ENCODE assay signal across 1 cellular context in genomic region chr17:82234211-82235055, GRCh38.
TF ChIP-seq lines count a peak whose summit lies in the region.

No MANE protein-coding gene starts in this region.

TF ChIP-seq in HepG2, 621 proteins besides CTCF, POLR2A, EP300 and RAD21 (continued from another document and continues in another):
- TF ChIP-seq DZIP1 (CRISPR knock-in tag; IDR thresholded peaks at IDR 0.05) (0 out of 2 replicates have a peak, but pooled peaks have one; percentile 46), RBM22 (optimal IDR thresholded peaks at IDR 0.05; ENCODE audit: low read length) (peak; percentile 65), PCBP2 (optimal IDR thresholded peaks at IDR 0.05; ENCODE audit: low read depth, low read length, poor library complexity, severe bottlenecking) (no peak), RBFOX2 (IDR thresholded peaks at IDR 0.05; ENCODE audit: low read depth, low read length) (peak; percentile 71; the same call in 1 of the 2 replicates), ZNF782 (CRISPR knock-in tag; IDR thresholded peaks at IDR 0.05; ENCODE audit: borderline replicate concordance) (no peak; the same call in 1 of the 2 replicates), ZNF616 (CRISPR knock-in tag; IDR thresholded peaks at IDR 0.05; ENCODE audit: low read depth) (no peak), ZBTB10 (CRISPR knock-in tag; IDR thresholded peaks at IDR 0.05; ENCODE audit: borderline replicate concordance) (no peak), ZNF136 (CRISPR knock-in tag; IDR thresholded peaks at IDR 0.05; ENCODE audit: low read depth) (no peak), SP1 (IDR thresholded peaks at IDR 0.05) (no peak), SP1 (CRISPR knock-in tag; IDR thresholded peaks at IDR 0.05) (no peak), SOX13 (IDR thresholded peaks at IDR 0.05) (no peak), SOX13 (CRISPR knock-in tag; conservative IDR thresholded peaks at IDR 0.05 in 1 of 2, IDR thresholded peaks at IDR 0.05 in 1 of 2) (no peak), SP4 (CRISPR knock-in tag; IDR thresholded peaks at IDR 0.05) (peak; percentile 37; the same call in 1 of the 2 replicates), ZNF264 (CRISPR knock-in tag; IDR thresholded peaks at IDR 0.05) (no peak), SETDB1 (CRISPR knock-in tag; IDR thresholded peaks at IDR 0.05; ENCODE audit: borderline replicate concordance) (no peak), ZFP82 (CRISPR knock-in tag; IDR thresholded peaks at IDR 0.05; ENCODE audit: borderline replicate concordance) (no peak), MTERF4 (CRISPR knock-in tag; IDR thresholded peaks at IDR 0.05) (0 out of 2 replicates have a peak, but pooled peaks have one; percentile 41), ASH2L (IDR thresholded peaks at IDR 0.05; ENCODE audit: insufficient read length, low read depth, low read length) (no peak), ISX (CRISPR knock-in tag; conservative IDR thresholded peaks at IDR 0.05) (no peak), FOXK1 (CRISPR knock-in tag; IDR thresholded peaks at IDR 0.05; ENCODE audit: borderline replicate concordance, low read depth) (no peak), MXD4 (CRISPR knock-in tag; IDR thresholded peaks at IDR 0.05) (no peak), MAX (IDR thresholded peaks at IDR 0.05) (no peak), SRF (IDR thresholded peaks at IDR 0.05; ENCODE audit: low read depth, low read length) (no peak), ZNF570 (CRISPR knock-in tag; IDR thresholded peaks at IDR 0.05; ENCODE audit: borderline replicate concordance) (no peak), ELF1 (CRISPR knock-in tag; IDR thresholded peaks at IDR 0.05) (no peak), KLF16 (CRISPR knock-in tag; IDR thresholded peaks at IDR 0.05) (no peak), POLR2AphosphoS5 (IDR thresholded peaks at IDR 0.05; ENCODE audit: low read depth, low read length) (peak; percentile 40; the same call in 1 of the 2 replicates), ZMYM4 (CRISPR knock-in tag; IDR thresholded peaks at IDR 0.05) (no peak), ZSCAN30 (CRISPR knock-in tag; IDR thresholded peaks at IDR 0.05) (no peak), ZNF432 (CRISPR knock-in tag; IDR thresholded peaks at IDR 0.05; ENCODE audit: borderline replicate concordance) (no peak), ZNF644 (CRISPR knock-in tag; IDR thresholded peaks at IDR 0.05; ENCODE audit: low read depth) (no peak), U2AF2 (IDR thresholded peaks at IDR 0.05; ENCODE audit: low read depth, low read length) (no peak), HNF1B (CRISPR knock-in tag; IDR thresholded peaks at IDR 0.05) (0 out of 2 replicates have a peak, but pooled peaks have one; percentile 17), ZBTB7B (CRISPR knock-in tag; IDR thresholded peaks at IDR 0.05) (no peak), MTF2 (CRISPR knock-in tag; IDR thresholded peaks at IDR 0.05; ENCODE audit: borderline replicate concordance) (no peak), AKAP8 (CRISPR knock-in tag; IDR thresholded peaks at IDR 0.05) (peak; percentile 90), CHCHD3 (CRISPR knock-in tag; IDR thresholded peaks at IDR 0.05) (no peak), KDM2A (CRISPR knock-in tag; IDR thresholded peaks at IDR 0.05; ENCODE audit: borderline replicate concordance, low read depth) (no peak; the same call in 1 of the 2 replicates), FOXP4 (CRISPR knock-in tag; IDR thresholded peaks at IDR 0.05) (no peak), PAF1 (CRISPR knock-in tag; IDR thresholded peaks at IDR 0.05) (0 out of 2 replicates have a peak, but pooled peaks have one; percentile 44), ATF5 (CRISPR knock-in tag; IDR thresholded peaks at IDR 0.05; ENCODE audit: low read depth) (no peak), PRDM15 (CRISPR knock-in tag; IDR thresholded peaks at IDR 0.05) (no peak), MXD1 (CRISPR knock-in tag; IDR thresholded peaks at IDR 0.05) (no peak), ZBTB43 (CRISPR knock-in tag; conservative IDR thresholded peaks at IDR 0.05) (no peak), TCF7 (IDR thresholded peaks at IDR 0.05; ENCODE audit: low read depth) (no peak), RCOR2 (CRISPR knock-in tag; IDR thresholded peaks at IDR 0.05) (no peak), SPEN (CRISPR knock-in tag; IDR thresholded peaks at IDR 0.05; ENCODE audit: low read depth) (no peak), HHEX (CRISPR knock-in tag; IDR thresholded peaks at IDR 0.05) (no peak), HBP1 (CRISPR knock-in tag; IDR thresholded peaks at IDR 0.05; ENCODE audit: low read depth) (no peak), SOX6 (IDR thresholded peaks at IDR 0.05) (no peak), SOX6 (CRISPR knock-in tag; IDR thresholded peaks at IDR 0.05) (no peak)
